Comparison of ENCODE assay signal across 1 cellular context in the genomic region with DNA sequence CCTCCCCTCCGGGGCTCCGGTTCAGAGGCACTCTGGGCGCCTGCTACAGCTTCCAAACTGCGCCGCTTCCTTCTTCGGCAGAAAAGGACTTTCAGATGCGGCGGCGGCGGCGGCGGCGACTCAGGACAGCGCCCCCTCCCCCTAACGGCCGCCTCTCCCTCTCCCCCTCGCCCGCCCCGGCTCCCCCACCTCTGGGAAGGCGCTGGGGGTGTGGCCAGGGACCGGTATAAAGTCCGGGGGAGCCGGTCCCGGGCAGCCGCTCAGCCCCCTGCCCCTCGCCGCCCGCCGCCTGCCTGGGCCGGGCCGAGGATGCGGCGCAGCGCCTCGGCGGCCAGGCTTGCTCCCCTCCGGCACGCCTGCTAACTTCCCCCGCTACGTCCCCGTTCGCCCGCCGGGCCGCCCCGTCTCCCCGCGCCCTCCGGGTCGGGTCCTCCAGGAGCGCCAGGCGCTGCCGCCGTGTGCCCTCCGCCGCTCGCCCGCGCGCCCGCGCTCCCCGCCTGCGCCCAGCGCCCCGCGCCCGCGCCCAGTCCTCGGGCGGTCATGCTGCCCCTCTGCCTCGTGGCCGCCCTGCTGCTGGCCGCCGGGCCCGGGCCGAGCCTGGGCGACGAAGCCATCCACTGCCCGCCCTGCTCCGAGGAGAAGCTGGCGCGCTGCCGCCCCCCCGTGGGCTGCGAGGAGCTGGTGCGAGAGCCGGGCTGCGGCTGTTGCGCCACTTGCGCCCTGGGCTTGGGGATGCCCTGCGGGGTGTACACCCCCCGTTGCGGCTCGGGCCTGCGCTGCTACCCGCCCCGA.
A peak's percentile ranks its signal among the peaks of the same experiment; 100 is the strongest.
TF ChIP-seq lines count a peak whose summit lies in the region.

A gene (plus strand): TSS at position 255 of the 792 bp plus-strand sequence. CDS start 286 bp downstream, at position 541.

TF ChIP-seq in K562, 482 proteins besides CTCF, POLR2A, EP300 and RAD21 (continued from another document and continues in another):
- TF ChIP-seq, protein P1, sequence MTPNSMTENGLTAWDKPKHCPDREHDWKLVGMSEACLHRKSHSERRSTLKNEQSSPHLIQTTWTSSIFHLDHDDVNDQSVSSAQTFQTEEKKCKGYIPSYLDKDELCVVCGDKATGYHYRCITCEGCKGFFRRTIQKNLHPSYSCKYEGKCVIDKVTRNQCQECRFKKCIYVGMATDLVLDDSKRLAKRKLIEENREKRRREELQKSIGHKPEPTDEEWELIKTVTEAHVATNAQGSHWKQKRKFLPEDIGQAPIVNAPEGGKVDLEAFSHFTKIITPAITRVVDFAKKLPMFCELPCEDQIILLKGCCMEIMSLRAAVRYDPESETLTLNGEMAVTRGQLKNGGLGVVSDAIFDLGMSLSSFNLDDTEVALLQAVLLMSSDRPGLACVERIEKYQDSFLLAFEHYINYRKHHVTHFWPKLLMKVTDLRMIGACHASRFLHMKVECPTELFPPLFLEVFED (CRISPR knock-in tag; conservative IDR thresholded peaks at IDR 0.05), result no peak
- no peak for TF ChIP-seq MECOM (CRISPR knock-in tag; IDR thresholded peaks at IDR 0.05)
- no peak for TF ChIP-seq ZBED1 (IDR thresholded peaks at IDR 0.05)
- TF ChIP-seq, protein P2, sequence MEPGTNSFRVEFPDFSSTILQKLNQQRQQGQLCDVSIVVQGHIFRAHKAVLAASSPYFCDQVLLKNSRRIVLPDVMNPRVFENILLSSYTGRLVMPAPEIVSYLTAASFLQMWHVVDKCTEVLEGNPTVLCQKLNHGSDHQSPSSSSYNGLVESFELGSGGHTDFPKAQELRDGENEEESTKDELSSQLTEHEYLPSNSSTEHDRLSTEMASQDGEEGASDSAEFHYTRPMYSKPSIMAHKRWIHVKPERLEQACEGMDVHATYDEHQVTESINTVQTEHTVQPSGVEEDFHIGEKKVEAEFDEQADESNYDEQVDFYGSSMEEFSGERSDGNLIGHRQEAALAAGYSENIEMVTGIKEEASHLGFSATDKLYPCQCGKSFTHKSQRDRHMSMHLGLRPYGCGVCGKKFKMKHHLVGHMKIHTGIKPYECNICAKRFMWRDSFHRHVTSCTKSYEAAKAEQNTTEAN (CRISPR knock-in tag; IDR thresholded peaks at IDR 0.05), result no peak
- TF ChIP-seq WHSC1 (IDR thresholded peaks at IDR 0.05; ENCODE audit: low read length), result no peak
- TF ChIP-seq CREM (IDR thresholded peaks at IDR 0.05; ENCODE audit: low read depth), result 0 out of 2 replicates have a peak, but pooled peaks have one; percentile 26
- no peak for TF ChIP-seq CHD2 (IDR thresholded peaks at IDR 0.05; ENCODE audit: low read depth, low read length)
- no peak for TF ChIP-seq TCF3 (CRISPR knock-in tag; IDR thresholded peaks at IDR 0.05)
- TF ChIP-seq DPF2 (IDR thresholded peaks at IDR 0.05), result no peak
- TF ChIP-seq ZNF57 (CRISPR knock-in tag; IDR thresholded peaks at IDR 0.05), result no peak
- TF ChIP-seq FOS (IDR thresholded peaks at IDR 0.05; ENCODE audit: extremely low read depth, insufficient read length), result no peak
- no peak for TF ChIP-seq SETDB1 (IDR thresholded peaks at IDR 0.05; ENCODE audit: low read length)
- TF ChIP-seq, protein P3, sequence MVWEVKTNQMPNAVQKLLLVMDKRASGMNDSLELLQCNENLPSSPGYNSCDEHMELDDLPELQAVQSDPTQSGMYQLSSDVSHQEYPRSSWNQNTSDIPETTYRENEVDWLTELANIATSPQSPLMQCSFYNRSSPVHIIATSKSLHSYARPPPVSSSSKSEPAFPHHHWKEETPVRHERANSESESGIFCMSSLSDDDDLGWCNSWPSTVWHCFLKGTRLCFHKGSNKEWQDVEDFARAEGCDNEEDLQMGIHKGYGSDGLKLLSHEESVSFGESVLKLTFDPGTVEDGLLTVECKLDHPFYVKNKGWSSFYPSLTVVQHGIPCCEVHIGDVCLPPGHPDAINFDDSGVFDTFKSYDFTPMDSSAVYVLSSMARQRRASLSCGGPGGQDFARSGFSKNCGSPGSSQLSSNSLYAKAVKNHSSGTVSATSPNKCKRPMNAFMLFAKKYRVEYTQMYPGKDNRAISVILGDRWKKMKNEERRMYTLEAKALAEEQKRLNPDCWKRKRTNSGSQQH (CRISPR knock-in tag; IDR thresholded peaks at IDR 0.05), result no peak
- no peak for TF ChIP-seq ZC3H4 (CRISPR knock-in tag; IDR thresholded peaks at IDR 0.05; ENCODE audit: borderline replicate concordance)
- no peak for TF ChIP-seq ZNF239 (CRISPR knock-in tag; IDR thresholded peaks at IDR 0.05)
- TF ChIP-seq RCOR1 (IDR thresholded peaks at IDR 0.05; ENCODE audit: borderline replicate concordance in 1 of 2, low read depth in 2 of 2, low read length in 2 of 2), result 0 out of 4 replicates have a peak, but pooled peaks of 1 of the 2 experiments have one; percentile 17
- TF ChIP-seq, protein P4, sequence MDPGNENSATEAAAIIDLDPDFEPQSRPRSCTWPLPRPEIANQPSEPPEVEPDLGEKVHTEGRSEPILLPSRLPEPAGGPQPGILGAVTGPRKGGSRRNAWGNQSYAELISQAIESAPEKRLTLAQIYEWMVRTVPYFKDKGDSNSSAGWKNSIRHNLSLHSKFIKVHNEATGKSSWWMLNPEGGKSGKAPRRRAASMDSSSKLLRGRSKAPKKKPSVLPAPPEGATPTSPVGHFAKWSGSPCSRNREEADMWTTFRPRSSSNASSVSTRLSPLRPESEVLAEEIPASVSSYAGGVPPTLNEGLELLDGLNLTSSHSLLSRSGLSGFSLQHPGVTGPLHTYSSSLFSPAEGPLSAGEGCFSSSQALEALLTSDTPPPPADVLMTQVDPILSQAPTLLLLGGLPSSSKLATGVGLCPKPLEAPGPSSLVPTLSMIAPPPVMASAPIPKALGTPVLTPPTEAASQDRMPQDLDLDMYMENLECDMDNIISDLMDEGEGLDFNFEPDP (CRISPR knock-in tag; IDR thresholded peaks at IDR 0.05), result no peak
- no peak for TF ChIP-seq MCM2 (IDR thresholded peaks at IDR 0.05; ENCODE audit: low read depth)
- TF ChIP-seq, protein P5, sequence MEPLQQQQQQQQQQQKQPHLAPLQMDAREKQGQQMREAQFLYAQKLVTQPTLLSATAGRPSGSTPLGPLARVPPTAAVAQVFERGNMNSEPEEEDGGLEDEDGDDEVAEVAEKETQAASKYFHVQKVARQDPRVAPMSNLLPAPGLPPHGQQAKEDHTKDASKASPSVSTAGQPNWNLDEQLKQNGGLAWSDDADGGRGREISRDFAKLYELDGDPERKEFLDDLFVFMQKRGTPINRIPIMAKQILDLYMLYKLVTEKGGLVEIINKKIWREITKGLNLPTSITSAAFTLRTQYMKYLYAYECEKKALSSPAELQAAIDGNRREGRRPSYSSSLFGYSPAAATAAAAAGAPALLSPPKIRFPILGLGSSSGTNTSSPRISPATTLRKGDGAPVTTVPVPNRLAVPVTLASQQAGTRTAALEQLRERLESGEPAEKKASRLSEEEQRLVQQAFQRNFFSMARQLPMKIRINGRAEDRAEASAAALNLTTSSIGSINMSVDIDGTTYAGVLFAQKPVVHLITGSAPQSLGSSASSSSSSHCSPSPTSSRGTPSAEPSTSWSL (CRISPR knock-in tag; IDR thresholded peaks at IDR 0.05; ENCODE audit: borderline replicate concordance), result no peak
- no peak for TF ChIP-seq MXI1 (IDR thresholded peaks at IDR 0.05; ENCODE audit: low read depth, low read length)
- no peak for TF ChIP-seq ZNF197 (CRISPR knock-in tag; IDR thresholded peaks at IDR 0.05; ENCODE audit: low read depth)
- TF ChIP-seq CAMTA2 (CRISPR knock-in tag; conservative IDR thresholded peaks at IDR 0.05), result no peak
- TF ChIP-seq, protein P6, sequence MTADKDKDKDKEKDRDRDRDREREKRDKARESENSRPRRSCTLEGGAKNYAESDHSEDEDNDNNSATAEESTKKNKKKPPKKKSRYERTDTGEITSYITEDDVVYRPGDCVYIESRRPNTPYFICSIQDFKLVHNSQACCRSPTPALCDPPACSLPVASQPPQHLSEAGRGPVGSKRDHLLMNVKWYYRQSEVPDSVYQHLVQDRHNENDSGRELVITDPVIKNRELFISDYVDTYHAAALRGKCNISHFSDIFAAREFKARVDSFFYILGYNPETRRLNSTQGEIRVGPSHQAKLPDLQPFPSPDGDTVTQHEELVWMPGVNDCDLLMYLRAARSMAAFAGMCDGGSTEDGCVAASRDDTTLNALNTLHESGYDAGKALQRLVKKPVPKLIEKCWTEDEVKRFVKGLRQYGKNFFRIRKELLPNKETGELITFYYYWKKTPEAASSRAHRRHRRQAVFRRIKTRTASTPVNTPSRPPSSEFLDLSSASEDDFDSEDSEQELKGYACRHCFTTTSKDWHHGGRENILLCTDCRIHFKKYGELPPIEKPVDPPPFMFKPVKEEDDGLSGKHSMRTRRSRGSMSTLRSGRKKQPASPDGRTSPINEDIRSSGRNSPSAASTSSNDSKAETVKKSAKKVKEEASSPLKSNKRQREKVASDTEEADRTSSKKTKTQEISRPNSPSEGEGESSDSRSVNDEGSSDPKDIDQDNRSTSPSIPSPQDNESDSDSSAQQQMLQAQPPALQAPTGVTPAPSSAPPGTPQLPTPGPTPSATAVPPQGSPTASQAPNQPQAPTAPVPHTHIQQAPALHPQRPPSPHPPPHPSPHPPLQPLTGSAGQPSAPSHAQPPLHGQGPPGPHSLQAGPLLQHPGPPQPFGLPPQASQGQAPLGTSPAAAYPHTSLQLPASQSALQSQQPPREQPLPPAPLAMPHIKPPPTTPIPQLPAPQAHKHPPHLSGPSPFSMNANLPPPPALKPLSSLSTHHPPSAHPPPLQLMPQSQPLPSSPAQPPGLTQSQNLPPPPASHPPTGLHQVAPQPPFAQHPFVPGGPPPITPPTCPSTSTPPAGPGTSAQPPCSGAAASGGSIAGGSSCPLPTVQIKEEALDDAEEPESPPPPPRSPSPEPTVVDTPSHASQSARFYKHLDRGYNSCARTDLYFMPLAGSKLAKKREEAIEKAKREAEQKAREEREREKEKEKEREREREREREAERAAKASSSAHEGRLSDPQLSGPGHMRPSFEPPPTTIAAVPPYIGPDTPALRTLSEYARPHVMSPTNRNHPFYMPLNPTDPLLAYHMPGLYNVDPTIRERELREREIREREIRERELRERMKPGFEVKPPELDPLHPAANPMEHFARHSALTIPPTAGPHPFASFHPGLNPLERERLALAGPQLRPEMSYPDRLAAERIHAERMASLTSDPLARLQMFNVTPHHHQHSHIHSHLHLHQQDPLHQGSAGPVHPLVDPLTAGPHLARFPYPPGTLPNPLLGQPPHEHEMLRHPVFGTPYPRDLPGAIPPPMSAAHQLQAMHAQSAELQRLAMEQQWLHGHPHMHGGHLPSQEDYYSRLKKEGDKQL (CRISPR knock-in tag; IDR thresholded peaks at IDR 0.05; ENCODE audit: borderline replicate concordance), result no peak
- no peak for TF ChIP-seq TEAD1 (CRISPR knock-in tag; IDR thresholded peaks at IDR 0.05)
- no peak for TF ChIP-seq HDAC2 (IDR thresholded peaks at IDR 0.05)
- peak; percentile 26; the same call in 1 of the 2 replicates for TF ChIP-seq ZFX (CRISPR knock-in tag; IDR thresholded peaks at IDR 0.05)
- TF ChIP-seq, protein P7, sequence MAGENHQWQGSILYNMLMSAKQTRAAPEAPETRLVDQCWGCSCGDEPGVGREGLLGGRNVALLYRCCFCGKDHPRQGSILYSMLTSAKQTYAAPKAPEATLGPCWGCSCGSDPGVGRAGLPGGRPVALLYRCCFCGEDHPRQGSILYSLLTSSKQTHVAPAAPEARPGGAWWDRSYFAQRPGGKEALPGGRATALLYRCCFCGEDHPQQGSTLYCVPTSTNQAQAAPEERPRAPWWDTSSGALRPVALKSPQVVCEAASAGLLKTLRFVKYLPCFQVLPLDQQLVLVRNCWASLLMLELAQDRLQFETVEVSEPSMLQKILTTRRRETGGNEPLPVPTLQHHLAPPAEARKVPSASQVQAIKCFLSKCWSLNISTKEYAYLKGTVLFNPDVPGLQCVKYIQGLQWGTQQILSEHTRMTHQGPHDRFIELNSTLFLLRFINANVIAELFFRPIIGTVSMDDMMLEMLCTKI (IDR thresholded peaks at IDR 0.05; ENCODE audit: partially characterized antibody), result no peak
- TF ChIP-seq, protein P8, sequence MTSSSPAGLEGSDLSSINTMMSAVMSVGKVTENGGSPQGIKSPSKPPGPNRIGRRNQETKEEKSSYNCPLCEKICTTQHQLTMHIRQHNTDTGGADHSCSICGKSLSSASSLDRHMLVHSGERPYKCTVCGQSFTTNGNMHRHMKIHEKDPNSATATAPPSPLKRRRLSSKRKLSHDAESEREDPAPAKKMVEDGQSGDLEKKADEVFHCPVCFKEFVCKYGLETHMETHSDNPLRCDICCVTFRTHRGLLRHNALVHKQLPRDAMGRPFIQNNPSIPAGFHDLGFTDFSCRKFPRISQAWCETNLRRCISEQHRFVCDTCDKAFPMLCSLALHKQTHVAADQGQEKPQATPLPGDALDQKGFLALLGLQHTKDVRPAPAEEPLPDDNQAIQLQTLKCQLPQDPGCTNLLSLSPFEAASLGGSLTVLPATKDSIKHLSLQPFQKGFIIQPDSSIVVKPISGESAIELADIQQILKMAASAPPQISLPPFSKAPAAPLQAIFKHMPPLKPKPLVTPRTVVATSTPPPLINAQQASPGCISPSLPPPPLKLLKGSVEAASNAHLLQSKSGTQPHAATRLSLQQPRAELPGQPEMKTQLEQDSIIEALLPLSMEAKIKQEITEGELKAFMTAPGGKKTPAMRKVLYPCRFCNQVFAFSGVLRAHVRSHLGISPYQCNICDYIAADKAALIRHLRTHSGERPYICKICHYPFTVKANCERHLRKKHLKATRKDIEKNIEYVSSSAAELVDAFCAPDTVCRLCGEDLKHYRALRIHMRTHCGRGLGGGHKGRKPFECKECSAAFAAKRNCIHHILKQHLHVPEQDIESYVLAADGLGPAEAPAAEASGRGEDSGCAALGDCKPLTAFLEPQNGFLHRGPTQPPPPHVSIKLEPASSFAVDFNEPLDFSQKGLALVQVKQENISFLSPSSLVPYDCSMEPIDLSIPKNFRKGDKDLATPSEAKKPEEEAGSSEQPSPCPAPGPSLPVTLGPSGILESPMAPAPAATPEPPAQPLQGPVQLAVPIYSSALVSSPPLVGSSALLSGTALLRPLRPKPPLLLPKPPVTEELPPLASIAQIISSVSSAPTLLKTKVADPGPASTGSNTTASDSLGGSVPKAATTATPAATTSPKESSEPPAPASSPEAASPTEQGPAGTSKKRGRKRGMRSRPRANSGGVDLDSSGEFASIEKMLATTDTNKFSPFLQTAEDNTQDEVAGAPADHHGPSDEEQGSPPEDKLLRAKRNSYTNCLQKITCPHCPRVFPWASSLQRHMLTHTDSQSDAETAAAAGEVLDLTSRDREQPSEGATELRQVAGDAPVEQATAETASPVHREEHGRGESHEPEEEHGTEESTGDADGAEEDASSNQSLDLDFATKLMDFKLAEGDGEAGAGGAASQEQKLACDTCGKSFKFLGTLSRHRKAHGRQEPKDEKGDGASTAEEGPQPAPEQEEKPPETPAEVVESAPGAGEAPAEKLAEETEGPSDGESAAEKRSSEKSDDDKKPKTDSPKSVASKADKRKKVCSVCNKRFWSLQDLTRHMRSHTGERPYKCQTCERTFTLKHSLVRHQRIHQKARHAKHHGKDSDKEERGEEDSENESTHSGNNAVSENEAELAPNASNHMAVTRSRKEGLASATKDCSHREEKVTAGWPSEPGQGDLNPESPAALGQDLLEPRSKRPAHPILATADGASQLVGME (CRISPR knock-in tag; IDR thresholded peaks at IDR 0.05), result 0 out of 2 replicates have a peak, but pooled peaks have one; percentile 49
- TF ChIP-seq LEF1 (IDR thresholded peaks at IDR 0.05), result no peak
- TF ChIP-seq, protein P9, sequence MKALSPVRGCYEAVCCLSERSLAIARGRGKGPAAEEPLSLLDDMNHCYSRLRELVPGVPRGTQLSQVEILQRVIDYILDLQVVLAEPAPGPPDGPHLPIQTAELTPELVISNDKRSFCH (CRISPR knock-in tag; IDR thresholded peaks at IDR 0.05), result no peak
- TF ChIP-seq, protein P9 (tag; IDR thresholded peaks at IDR 0.05), result no peak
- TF ChIP-seq MEIS2 (IDR thresholded peaks at IDR 0.05; ENCODE audit: partially characterized antibody), result no peak
- TF ChIP-seq ZNF274 (IDR thresholded peaks at IDR 0.05; ENCODE audit: borderline replicate concordance, low read depth, low read length), result no peak
